36 cellular contexts compared by ENCODE assay signal in the genomic region with DNA sequence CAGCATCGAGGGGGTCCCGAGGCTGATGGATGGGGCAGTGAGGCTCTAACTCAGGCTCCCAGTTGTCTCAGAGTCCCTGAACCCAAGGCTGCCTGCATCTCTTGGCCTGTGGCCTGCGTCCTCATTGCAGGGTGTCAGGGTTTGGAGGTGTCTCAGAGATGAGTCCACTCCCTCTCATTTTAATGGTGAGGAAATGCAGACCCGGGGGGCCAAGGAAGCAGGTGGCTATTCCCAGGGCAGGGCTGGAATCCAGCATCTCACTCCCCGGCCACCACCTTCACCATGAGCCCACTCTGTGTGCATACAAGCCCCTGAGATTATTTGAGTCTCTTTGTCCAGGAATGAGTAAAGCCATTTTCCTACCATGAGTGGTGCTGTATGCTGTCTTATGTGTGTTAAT. TPM values are rescaled to one million over a fixed set of nuclear protein-coding genes. Genes with fewer than 3 reads are reported as not detected.
"Had no signal": no experiment of that assay in that cellular context is flagged by ENCODE, and none has a peak within 500 bp of the region (broad histone marks: within the 10 kb centered on the region; RNA-seq: fewer than 3 reads in every experiment).

No MANE protein-coding gene starts in this region.

- H3K4me3 Mint-ChIP-seq: activated B cell treated with CpG ODN at 0.5 μM for 24 hours; activated CD4-positive, alpha-beta memory T cell treated with anti-CD3 and anti-CD28 coated beads for 36 hours; activated naive CD4-positive, alpha-beta T cell treated with anti-CD3 and anti-CD28 coated beads, Interleukin-2, amount 50 U/mL, for 24 hours; activated naive CD8-positive, alpha-beta T cell treated with anti-CD3 and anti-CD28 coated beads, Interleukin-2, amount 10 ng/mL, durations not matched to agents 7 days and 5 days; activated T-cell treated with anti-CD3 and anti-CD28 coated beads, Interleukin-2, amount 50 U/mL, for 72 hours; activated T-helper 17 cell treated with anti-CD3 and anti-CD28 coated beads, Interleukin-2, amount 50 U/mL, for 72 hours had no signal

- H3K9me3 Mint-ChIP-seq: activated B cell treated with CpG ODN at 0.5 μM for 24 hours; activated CD4-positive, alpha-beta memory T cell treated with anti-CD3 and anti-CD28 coated beads for 36 hours; activated naive CD4-positive, alpha-beta T cell treated with anti-CD3 and anti-CD28 coated beads, Interleukin-2, amount 50 U/mL, for 24 hours; activated naive CD8-positive, alpha-beta T cell treated with anti-CD3 and anti-CD28 coated beads, Interleukin-2, amount 10 ng/mL, durations not matched to agents 7 days and 5 days had no signal

- H3K27ac Mint-ChIP-seq: activated B cell treated with CpG ODN at 0.5 μM for 24 hours; activated CD4-positive, alpha-beta memory T cell treated with anti-CD3 and anti-CD28 coated beads for 36 hours; activated naive CD4-positive, alpha-beta T cell treated with anti-CD3 and anti-CD28 coated beads, Interleukin-2, amount 50 U/mL, for 24 hours; activated naive CD8-positive, alpha-beta T cell treated with anti-CD3 and anti-CD28 coated beads, Interleukin-2, amount 10 ng/mL, durations not matched to agents 7 days and 5 days; activated T-cell treated with anti-CD3 and anti-CD28 coated beads, Interleukin-2, amount 50 U/mL, for 72 hours; activated T-helper 17 cell treated with anti-CD3 and anti-CD28 coated beads, Interleukin-2, amount 50 U/mL, for 72 hours had no signal

- H3K4me1 Mint-ChIP-seq: activated B cell treated with CpG ODN at 0.5 μM for 24 hours; activated naive CD4-positive, alpha-beta T cell treated with anti-CD3 and anti-CD28 coated beads, Interleukin-2, amount 50 U/mL, for 24 hours; activated naive CD8-positive, alpha-beta T cell treated with anti-CD3 and anti-CD28 coated beads, Interleukin-2, amount 10 ng/mL, durations not matched to agents 7 days and 5 days; activated T-helper 17 cell treated with anti-CD3 and anti-CD28 coated beads, Interleukin-2, amount 50 U/mL, for 72 hours had no signal

- DNase-seq: activated B cell treated with CpG ODN at 0.5 μM for 24 hours; activated CD4-positive, alpha-beta memory T cell treated with anti-CD3 and anti-CD28 coated beads for 36 hours; activated CD4-positive, alpha-beta T cell treated with anti-CD3 and anti-CD28 coated beads for 4 hours; activated CD4-positive, alpha-beta T cell treated with anti-CD3 and anti-CD28 coated beads, Interleukin-2, amount 50 U/mL, for 1 hour; activated CD4-positive, CD25-positive, alpha-beta regulatory T cell treated with anti-CD3 and anti-CD28 coated beads, Interleukin-2, amount 50 U/mL, for 72 hours; activated gamma-delta T cell; activated naive CD4-positive, alpha-beta T cell treated with Interleukin-2 at 50 U/mL for 16 hours; activated naive CD8-positive, alpha-beta T cell treated with anti-CD3 and anti-CD28 coated beads, Interleukin-2, amount 10 ng/mL, durations not matched to agents 7 days and 5 days; activated T-cell treated with anti-CD3 and anti-CD28 coated beads, Interleukin-2, amount 50 U/mL, for 1 hour; activated T-cell treated with anti-CD3 and anti-CD28 coated beads, Interleukin-2, amount 50 U/mL, for 72 hours; amygdala; Kasumi-1; KG1; MG63; NCI-H1048; NCI-H1105 treated with DMSO at 0.1 percent for 48 hours; NCI-H1436; NCI-H1694; NCI-H1930; NCI-H2081 treated with DMSO at 0.1 percent for 48 hours; NCI-H345; NCI-H524 treated with DMSO at 0.1 percent for 48 hours; NK-92 treated with Interleukin-12 subunit alpha and Interleukin-12 subunit beta, amount 100 ng/mL, for 24 hours; PC-9; Right ventricle myocardium superior; SW 1271; T-helper 1 cell; T-helper 2 cell; T-helper 9 cell had no signal

- H3K4me1 ChIP-seq: ascending aorta had no signal

- H3K4me3 ChIP-seq: ascending aorta, MG63, PC-9 had no signal

- H3K27ac ChIP-seq: ascending aorta, PC-9, RWPE1, VCaP had no signal

- H3K36me3 ChIP-seq: MG63 had no signal

- H3K9me3 ChIP-seq: ascending aorta, MG63 had no signal

- H3K27me3 ChIP-seq: ascending aorta, MG63 had no signal

- ATAC-seq: activated T-cell treated with anti-CD3 and anti-CD28 coated beads, Interleukin-2, amount 50 U/mL, for 72 hours; activated T-helper 17 cell treated with anti-CD3 and anti-CD28 coated beads, Interleukin-2, amount 50 U/mL, for 72 hours had no signal

- H3K27me3 Mint-ChIP-seq: activated B cell treated with CpG ODN at 0.5 μM for 24 hours; activated CD4-positive, alpha-beta memory T cell treated with anti-CD3 and anti-CD28 coated beads for 36 hours; activated naive CD4-positive, alpha-beta T cell treated with anti-CD3 and anti-CD28 coated beads, Interleukin-2, amount 50 U/mL, for 24 hours; activated naive CD8-positive, alpha-beta T cell treated with anti-CD3 and anti-CD28 coated beads, Interleukin-2, amount 10 ng/mL, durations not matched to agents 7 days and 5 days; activated T-helper 17 cell treated with anti-CD3 and anti-CD28 coated beads, Interleukin-2, amount 50 U/mL, for 72 hours had no signal

RNA-seq across cellular contexts. Expression of a gene that starts 21.4 kb away (rescaled TPM):
- total RNA-seq: ascending aorta, NCI-H460, OCI-LY7, PC-9, Right ventricle myocardium superior had no signal
